In genomic region chr2:197498627-197498936, GRCh38 we compare ENCODE assay signal across 8 cellular contexts. TPM values are rescaled to one million over a fixed set of nuclear protein-coding genes. Genes with fewer than 3 reads are reported as not detected.
DNase-seq lines count a peak whose midpoint lies in the region; ATAC-seq and TF ChIP-seq lines count a peak whose summit lies in the region.

No MANE protein-coding gene starts in this region.

- no peak for TF ChIP-seq POLR2A in stomach (IDR thresholded peaks at IDR 0.05)

- H3K4me3 Mint-ChIP-seq in activated naive CD8-positive, alpha-beta T cell = peak overlapping the region; percentile 100
- H3K4me3 Mint-ChIP-seq in immature natural killer cell = peak overlapping the region; percentile 84 to 97 (median 94)

- no peaks in the 10 kb centered on the region for H3K27me3 Mint-ChIP-seq in activated naive CD8-positive, alpha-beta T cell
- H3K27me3 Mint-ChIP-seq in immature natural killer cell (ENCODE audit: low read depth in 3 of 3) = peaks cover 5 to 17% (median 13%) of the 10 kb centered on the region in 3 donors

- peaks cover 57% of the 10 kb centered on the region for H3K4me1 Mint-ChIP-seq in activated naive CD8-positive, alpha-beta T cell (ENCODE audit: low read depth)
- peaks cover 45 to 67% of the 10 kb centered on the region in 2 donors for H3K4me1 Mint-ChIP-seq in immature natural killer cell

- peaks cover 47% of the 10 kb centered on the region for H3K36me3 Mint-ChIP-seq in activated naive CD8-positive, alpha-beta T cell
- H3K36me3 Mint-ChIP-seq in immature natural killer cell = peaks cover 9 to 13% (median 9%) of the 10 kb centered on the region in 3 donors

- no peak for TF ChIP-seq EP300 in stomach (IDR thresholded peaks at IDR 0.05)

- H3K27ac ChIP-seq in HUES6 (ENCODE audit: low read depth, low read length) (peak overlapping the region; percentile 96), stomach (peak overlapping the region; percentile 94 to 100 (median 98))

- DNase-seq in immature natural killer cell (no peak), stomach (no peak), retina (no peak), AG20443 (ENCODE audit: low spot score) (no peak), RKO (ENCODE audit: low spot score) (no peak)

- H3K9me3 ChIP-seq in HUES6 (ENCODE audit: control insufficient read depth, insufficient read depth, low read depth, low read length) (no peaks in the 10 kb centered on the region), stomach (no peaks in the 10 kb centered on the region)

- ATAC-seq in HG02623 (IDR thresholded peaks at IDR 0.05; ENCODE audit: unreplicated experiment) = no peak

- H3K9me3 Mint-ChIP-seq in activated naive CD8-positive, alpha-beta T cell (ENCODE audit: low read depth) = no peaks in the 10 kb centered on the region
- H3K9me3 Mint-ChIP-seq in immature natural killer cell = no peaks in the 10 kb centered on the region

- H3K36me3 ChIP-seq in HUES6 (ENCODE audit: control insufficient read depth, insufficient read depth, low read length) (peaks cover 76% of the 10 kb centered on the region), stomach (peaks cover 33 to 55% (median 45%) of the 10 kb centered on the region in 4 donors)

- H3K4me3 ChIP-seq in HUES6 (ENCODE audit: low read depth, low read length) (peak overlapping the region; percentile 89), stomach (peak overlapping the region; percentile 66 to 90 (median 81))

- intact Hi-C loops in stomach (cut with DNase I; ENCODE audit: low total_unique reads) = no loop called here

- no peaks in the 10 kb centered on the region for H3K27me3 ChIP-seq in HUES6 (ENCODE audit: control insufficient read depth, insufficient read depth, low read length)
- no peaks in the 10 kb centered on the region for H3K27me3 ChIP-seq in stomach

- 2 to 6% (median 4%) methylated on average over 10 of the region's 10 CpGs for WGBS in stomach, 5 donors

- no peak for TF ChIP-seq CTCF in stomach (IDR thresholded peaks at IDR 0.05)

- peak overlapping the region; percentile 95 for H3K9ac ChIP-seq in HUES6 (ENCODE audit: low read length)

- H3K27ac Mint-ChIP-seq in activated naive CD8-positive, alpha-beta T cell = peak overlapping the region; percentile 97
- H3K27ac Mint-ChIP-seq in immature natural killer cell = peak overlapping the region; percentile 79 to 98 (median 97)

- H3K4me1 ChIP-seq in HUES6 (ENCODE audit: control insufficient read depth, insufficient read depth, low read length) (peaks cover 20% of the 10 kb centered on the region), stomach (peaks cover 39 to 64% (median 50%) of the 10 kb centered on the region in 4 donors)

RNA-seq across cellular contexts. Expression of gene HSPD1, which starts 1.1 kb away (rescaled TPM):
- polyA plus RNA-seq in immature natural killer cell (10 to 100 TPM; 50.7 to 77.3 (median 52.2) TPM), stomach (100 to 1,000 TPM; 143 to 174 (median 147) TPM)
- total RNA-seq in stomach = 100 to 1,000 TPM in 2 of 5 donors, 10 to 100 TPM in 3; 79.9 to 218 (median 98.2) TPM

RNA-seq across cellular contexts. Expression of gene HSPE1, which starts 1.6 kb away (rescaled TPM):
- polyA plus RNA-seq in immature natural killer cell (10 to 100 TPM; 60.2 to 96.7 (median 93.7) TPM), stomach (100 to 1,000 TPM; 171 to 218 (median 214) TPM)
- total RNA-seq in stomach = 100 to 1,000 TPM in 2 of 5 donors, 10 to 100 TPM in 3; 27.4 to 122 (median 74.0) TPM

RNA-seq across cellular contexts. Expression of gene MOB4, which starts 17.3 kb away (rescaled TPM):
- polyA plus RNA-seq in immature natural killer cell (10 to 100 TPM; 33.5 to 56.0 (median 33.9) TPM), stomach (10 to 100 TPM; 20.9 to 31.5 (median 23.0) TPM)
- 10 to 100 TPM in 4 of 5 donors, 1 to 10 TPM in 1; 2.6 to 56.0 (median 33.9) TPM for total RNA-seq in stomach

RNA-seq across cellular contexts. Expression of gene COQ10B, which starts 45.2 kb away (rescaled TPM):
- polyA plus RNA-seq in immature natural killer cell (10 to 100 TPM; 49.4 to 80.9 (median 56.6) TPM), stomach (10 to 100 TPM; 11.0 to 30.1 (median 22.9) TPM)
- total RNA-seq in stomach = 10 to 100 TPM in 3 of 5 donors, 1 to 10 TPM in 2; 2.9 to 47.7 (median 17.0) TPM
